Comparison of ENCODE assay signal across 9 cellular contexts in genomic region chr5:177086918-177087706, GRCh38. TPM values are rescaled to one million over a fixed set of nuclear protein-coding genes. Genes with fewer than 3 reads are reported as not detected.
A peak's percentile ranks its signal among the peaks of the same experiment; 100 is the strongest.
DNase-seq lines count a peak whose midpoint lies in the region; ATAC-seq, FAIRE-seq and TF ChIP-seq lines count a peak whose summit lies in the region.
"Had no signal": no experiment of that assay in that cellular context is flagged by ENCODE, and none has a peak within 500 bp of the region (broad histone marks: within the 10 kb centered on the region; RNA-seq: fewer than 3 reads in every experiment).

No MANE protein-coding gene starts in this region.

- intact Hi-C loops in HepG2 (cut with micrococcal nuclease; ENCODE audit: unreplicated experiment): loop anchor here (2.0 kb wide), 2 partner anchors 16 to 64 kb away; partner anchors contain the start of gene ZNF346

- peaks cover 45% of the 10 kb centered on the region for H3K79me2 ChIP-seq in HepG2 (ENCODE audit: insufficient read depth, low read length)

- CTCF ChIA-PET in HepG2 (lab: Yijun Ruan, JAX; ENCODE audit: low intra/inter-chr PET ratio, low total read pairs): interaction anchor here (1.6 kb wide), 1 partner anchor 25 kb away, joined by 10 read pairs; no protein-coding TSS in a partner anchor

- POLR2A ChIA-PET in HepG2 (lab: Yijun Ruan, JAX): interaction anchor here (0.6 to 7.7 kb wide), 37 partner anchors 8 to 1067 kb away, joined by 3 to 293 read pairs (median 4); partner anchors contain the start of genes LMAN2, PDLIM7, PRELID1 and RAB24

- no peak for TF ChIP-seq CTCF in HL-60 (IDR thresholded peaks at IDR 0.05; ENCODE audit: insufficient read depth, low read length)
- peak; percentile 38 for TF ChIP-seq CTCF in brain microvascular endothelial cell (IDR thresholded peaks at IDR 0.05; ENCODE audit: low read depth, low read length, missing control alignments)
- peak; percentile 95 for TF ChIP-seq CTCF in HepG2 (CRISPR knock-in tag; IDR thresholded peaks at IDR 0.05)

- TF ChIP-seq EP300 in HepG2 (IDR thresholded peaks at IDR 0.05; ENCODE audit: low read depth in 2 of 2, low read length in 2 of 2) (peak; percentile 83 to 90; a peak in 2 of 4 replicates), HepG2 (CRISPR knock-in tag; IDR thresholded peaks at IDR 0.05; ENCODE audit: borderline replicate concordance) (peak; percentile 76; the same call in 1 of the 2 replicates)

- TF ChIP-seq POLR2A in HepG2 (IDR thresholded peaks at IDR 0.05; ENCODE audit: insufficient read depth in 1 of 2, low read depth in 2 of 2, low read length in 2 of 2): peak in 1 of 2 experiments; percentile 89; a peak in 2 of 4 replicates

- peak overlapping the region; percentile 99 for H3K9ac ChIP-seq in HepG2 (ENCODE audit: insufficient read depth, low read depth, low read length)

- DNase-seq in CD1c-positive myeloid dendritic cell (ENCODE audit: extremely low spot score) (peak; percentile 40), HL-60 (ENCODE audit: low read depth in 1 of 2, low spot score in 1 of 2) (peak in 1 of 2 experiments; percentile 22), T-helper 22 cell (ENCODE audit: low read depth) (peak; percentile 47), brain microvascular endothelial cell (no peak), HepG2 (ENCODE audit: low spot score) (peak; percentile 96), OCI-M2 (lab: John Stamatoyannopoulos, UW; ENCODE audit: unreplicated experiment) (no peak)
- peak; percentile 8 to 42 (median 25) for DNase-seq in stimulated activated CD4-positive, alpha-beta T cell treated with anti-CD3 and anti-CD28 coated beads, TNF-alpha, amount 100 ng/mL, for 48 hours (ENCODE audit: low read depth in 3 of 3)

- H3K36me3 ChIP-seq in brain microvascular endothelial cell (replicated peaks): no peaks in the 10 kb centered on the region
- peaks cover 22 to 33% of the 10 kb centered on the region in 2 experiments for H3K36me3 ChIP-seq in HepG2 (replicated peaks in 1 of 2; ENCODE audit: control insufficient read depth in 1 of 2, insufficient read depth in 2 of 2, low read length in 2 of 2)

- peak; percentile 62 for ATAC-seq in GM19372 (IDR thresholded peaks at IDR 0.05; ENCODE audit: low read depth, unreplicated experiment)
- peak; percentile 89 for ATAC-seq in HepG2

- H3K4me2 ChIP-seq in HepG2 (ENCODE audit: low read depth, low read length): peak overlapping the region; percentile 98

- TSS peak; percentile 58 for BruUV-seq in HepG2 (replicated peaks; lab: Mats Ljungman, UMichigan)

- in situ Hi-C loops in brain microvascular endothelial cell (cut with HindIII; ENCODE audit: low pct_ligation_motif_present, low sequenced_read_pairs): no loop called here
- in situ Hi-C loops in HepG2 (cut with HindIII; ENCODE audit: extremely low pct_ligation_motif_present, low pct_unique_long_range_greater_than_20kb): no loop called here

- H3K4me1 ChIP-seq in HepG2 (ENCODE audit: insufficient read depth, low read length): peaks cover 68% of the 10 kb centered on the region

- peaks cover 7% of the 10 kb centered on the region; the same call in 1 of the 2 replicates for H4K20me1 ChIP-seq in HepG2 (ENCODE audit: insufficient read depth, low read length)

- H3K27me3 ChIP-seq in HL-60 (ENCODE audit: insufficient read depth, poor library complexity, severe bottlenecking) (peaks cover 13% of the 10 kb centered on the region), brain microvascular endothelial cell (replicated peaks) (no peaks in the 10 kb centered on the region), HepG2 (ENCODE audit: control insufficient read depth in 1 of 2, insufficient read depth in 2 of 2, low read length in 2 of 2) (no peaks in the 10 kb centered on the region; a peak in 1 of 5 replicates)

- peak overlapping the region; percentile 45 for H3K4me3 ChIP-seq in HL-60 (replicated peaks; ENCODE audit: insufficient read depth, low read length)
- H3K4me3 ChIP-seq in brain microvascular endothelial cell (ENCODE audit: low read depth, low read length): peak overlapping the region; percentile 45
- H3K4me3 ChIP-seq in HepG2 (replicated peaks in 1 of 3; ENCODE audit: insufficient read depth in 1 of 3, low read depth in 2 of 3, low read length in 3 of 3): peak overlapping the region; percentile 91 to 99 (median 93)

- H2AFZ ChIP-seq in HepG2 (ENCODE audit: low read length): no peak overlapping the region

- 0% methylated on average over 8 of the region's 60 CpGs for WGBS in HepG2 (ENCODE audit: low lambda C conversion rate)

- FAIRE-seq in HepG2 (lab: Jason Lieb, UNC): peak; percentile 80
- FAIRE-seq: TTC549 had no signal

- H3K9me3 ChIP-seq in HepG2 (ENCODE audit: low read length): no peaks in the 10 kb centered on the region

- H3K27ac ChIP-seq in HL-60 (replicated peaks): no peak overlapping the region
- no peak overlapping the region for H3K27ac ChIP-seq in brain microvascular endothelial cell
- peak overlapping the region; percentile 100 for H3K27ac ChIP-seq in HepG2 (ENCODE audit: extremely low read length, insufficient read depth, low read length)

- peak; percentile 94 for TF ChIP-seq RAD21 in HepG2 (CRISPR knock-in tag; IDR thresholded peaks at IDR 0.05)

TF ChIP-seq in HepG2, 621 proteins besides CTCF, POLR2A, EP300 and RAD21 (continues in another document):
- TF ChIP-seq ZUFSP (CRISPR knock-in tag; IDR thresholded peaks at IDR 0.05; ENCODE audit: borderline replicate concordance) (no peak), ZNF549 (CRISPR knock-in tag; IDR thresholded peaks at IDR 0.05) (0 out of 2 replicates have a peak, but pooled peaks have one; percentile 46), JUN (CRISPR knock-in tag; IDR thresholded peaks at IDR 0.05) (no peak)

RNA-seq across cellular contexts. Expression of gene FGFR4, which starts 0.4 kb away (rescaled TPM):
- total RNA-seq in HepG2 (2016; rRNA removed; fragmentation: Illumina TruSeq; extraction: Trizol): 109 and 219 TPM in 2 replicates
- 52.3 and 56.4 TPM in 2 replicates for total RNA-seq in HepG2 (2016; cell fraction: cytosol; rRNA removed; fragmentation: Illumina TruSeq; extraction: Trizol; ENCODE audit: low read depth)
- 90.0 and 222 TPM in 2 replicates for total RNA-seq in HepG2 (2016; cell fraction: insoluble cytoplasmic fraction; rRNA removed; fragmentation: Illumina TruSeq; extraction: Trizol)
- total RNA-seq in HepG2 (2016; cell fraction: membrane; rRNA removed; fragmentation: Illumina TruSeq; extraction: Trizol): 106 and 116 TPM in 2 replicates
- total RNA-seq in HepG2 (2016; cell fraction: nucleus; rRNA removed; fragmentation: Illumina TruSeq; extraction: Trizol): 196 and 244 TPM in 2 replicates
- 129 and 188 TPM in 2 replicates for polyA plus RNA-seq in HepG2 (2011; rRNA removed)
- 134 and 208 TPM in 2 replicates for polyA plus RNA-seq in HepG2 (2011; cell fraction: cytosol; rRNA removed)
- 419 and 525 TPM in 2 replicates for polyA plus RNA-seq in HepG2 (2011; cell fraction: nucleus; rRNA removed)
- 133 and 146 TPM in 2 replicates for polyA plus RNA-seq in HepG2 (2012)
- 42.6 and 44.6 TPM in 2 replicates for polyA plus RNA-seq in HepG2 (2016; cell fraction: cytosol; fragmentation: Illumina TruSeq; extraction: Trizol; ENCODE audit: low read depth)
- 85.7 and 113 TPM in 2 replicates for polyA plus RNA-seq in HepG2 (2016; cell fraction: insoluble cytoplasmic fraction; fragmentation: Illumina TruSeq; extraction: Trizol; ENCODE audit: low read depth)
- 86.4 and 98.3 TPM in 2 replicates for polyA plus RNA-seq in HepG2 (2016; cell fraction: membrane; fragmentation: Illumina TruSeq; extraction: Trizol; ENCODE audit: low read depth)
- polyA plus RNA-seq in HepG2 (2016; cell fraction: nucleus; fragmentation: Illumina TruSeq; extraction: Trizol; ENCODE audit: insufficient read depth, low read depth): 453 and 457 TPM in 2 replicates
- polyA minus RNA-seq in HepG2 (2011; rRNA and poly(A)+ RNA removed; ENCODE audit: low replicate concordance): 8.0 and 375 TPM in 2 replicates
- 121 and 152 TPM in 2 replicates for polyA minus RNA-seq in HepG2 (2011; cell fraction: cytosol; rRNA and poly(A)+ RNA removed)
- polyA minus RNA-seq in HepG2 (2011; cell fraction: nucleus; rRNA and poly(A)+ RNA removed): 148 and 160 TPM in 2 replicates

RNA-seq across cellular contexts. Expression of gene NSD1, which starts 46.5 kb away (rescaled TPM):
- total RNA-seq in HepG2 (2016; rRNA removed; fragmentation: Illumina TruSeq; extraction: Trizol): 0.09 and 0.18 TPM in 2 replicates
- total RNA-seq in HepG2 (2016; cell fraction: cytosol; rRNA removed; fragmentation: Illumina TruSeq; extraction: Trizol; ENCODE audit: low read depth): under 0.01 TPM in 1 of 2 replicates, not detected in the other
- total RNA-seq in HepG2 (2016; cell fraction: insoluble cytoplasmic fraction; rRNA removed; fragmentation: Illumina TruSeq; extraction: Trizol): 0.04 and 0.09 TPM in 2 replicates
- 0.10 and 0.12 TPM in 2 replicates for total RNA-seq in HepG2 (2016; cell fraction: membrane; rRNA removed; fragmentation: Illumina TruSeq; extraction: Trizol)
- total RNA-seq in HepG2 (2016; cell fraction: nucleus; rRNA removed; fragmentation: Illumina TruSeq; extraction: Trizol): 0.16 and 0.19 TPM in 2 replicates
- 0.01 and 0.05 TPM in 2 replicates for polyA plus RNA-seq in HepG2 (2011; rRNA removed)
- polyA plus RNA-seq in HepG2 (2011; cell fraction: cytosol; rRNA removed): under 0.01 and 0.01 TPM in 2 replicates
- polyA plus RNA-seq in HepG2 (2011; cell fraction: nucleus; rRNA removed): 0.06 and 0.09 TPM in 2 replicates
- 0.01 TPM in 1 of 2 replicates, not detected in the other for polyA plus RNA-seq in HepG2 (2012)
- not detected in 2 replicates for polyA plus RNA-seq in HepG2 (2016; cell fraction: cytosol; fragmentation: Illumina TruSeq; extraction: Trizol; ENCODE audit: low read depth)
- polyA plus RNA-seq in HepG2 (2016; cell fraction: insoluble cytoplasmic fraction; fragmentation: Illumina TruSeq; extraction: Trizol; ENCODE audit: low read depth): not detected in 2 replicates
- not detected in 2 replicates for polyA plus RNA-seq in HepG2 (2016; cell fraction: membrane; fragmentation: Illumina TruSeq; extraction: Trizol; ENCODE audit: low read depth)
- 0.07 and 0.29 TPM in 2 replicates for polyA plus RNA-seq in HepG2 (2016; cell fraction: nucleus; fragmentation: Illumina TruSeq; extraction: Trizol; ENCODE audit: insufficient read depth, low read depth)
- 0.12 and 50.5 TPM in 2 replicates for polyA minus RNA-seq in HepG2 (2011; rRNA and poly(A)+ RNA removed; ENCODE audit: low replicate concordance)
- 0.10 and 0.26 TPM in 2 replicates for polyA minus RNA-seq in HepG2 (2011; cell fraction: cytosol; rRNA and poly(A)+ RNA removed)
- 0.12 and 0.52 TPM in 2 replicates for polyA minus RNA-seq in HepG2 (2011; cell fraction: nucleus; rRNA and poly(A)+ RNA removed)

Comparison
In these comparisons a context has a peak if more than half of its experiments do, and no peak if none do; other contexts are left out.
1. DNase-seq: peak in CD1c-positive myeloid dendritic cell (single experiment), T-helper 22 cell (single experiment), HepG2 (single experiment) and stimulated activated CD4-positive, alpha-beta T cell treated with anti-CD3 and anti-CD28 coated beads, TNF-alpha, amount 100 ng/mL, for 48 hours (3 of 3); none in brain microvascular endothelial cell (single experiment) and OCI-M2 (single experiment).
2. Peak in every context shown above with its lines, with median percentiles within 50 percentile points of each other: H3K4me3 ChIP-seq.